ENCODE assay signal across 26 cellular contexts in genomic region chr5:107372723-107373487, GRCh38.
DNase-seq lines count a peak whose midpoint lies in the region; ATAC-seq, FAIRE-seq and TF ChIP-seq lines count a peak whose summit lies in the region.
"Had no signal": no experiment of that assay in that cellular context is flagged by ENCODE, and none has a peak within 500 bp of the region (broad histone marks: within the 10 kb centered on the region; RNA-seq: fewer than 3 reads in every experiment).

No MANE protein-coding gene starts in this region.

- H3F3A ChIP-seq in PC-9 (ENCODE audit: insufficient read depth, low read depth) = peaks cover 7% of the 10 kb centered on the region

- POLR2A ChIA-PET in PC-9 (lab: Charles Lee; ENCODE audit: unreplicated experiment) = no interaction called here

- CTCF ChIA-PET in PC-9 (lab: Charles Lee) = no interaction called here

- DNase-seq in PC-9 (no peak), midbrain (lab: John Stamatoyannopoulos, UW) (peak; percentile 10), germinal center (ENCODE audit: low spot score) (no peak), GM19239 (ENCODE audit: insufficient read length, low spot score) (no peak), RPMI8226 (no peak)
- DNase-seq: activated CD4-positive, alpha-beta T cell treated with anti-CD3 and anti-CD28 coated beads, Interleukin-2, amount 50 U/mL, for 48 hours; activated CD4-positive, CD25-positive, alpha-beta regulatory T cell; activated CD8-positive, alpha-beta memory T cell treated with anti-CD3 and anti-CD28 coated beads, Interleukin-2, amount 50 U/mL, for 48 hours; Caco-2; colonic mucosa; H9; head of caudate nucleus; Kasumi-1; left cardiac atrium; naive thymus-derived CD8-positive, alpha-beta T cell; NCI-H187 treated with DMSO at 0.1 percent for 48 hours; NCI-H748 treated with DMSO at 0.1 percent for 48 hours; OCI-M1; Right ventricle myocardium superior; stimulated activated CD4-positive, alpha-beta T cell treated with anti-CD3 and anti-CD28 coated beads, Interleukin-2, amount 100 ng/mL, for 24 hours had no signal

- no peak for TF ChIP-seq CTCF in PC-9 (conservative IDR thresholded peaks at IDR 0.05)

- FAIRE-seq in GM19239 (lab: Jason Lieb, UNC) = no peak
- FAIRE-seq: GM12892 had no signal

- no peaks in the 10 kb centered on the region for H3K9me2 ChIP-seq in PC-9 (ENCODE audit: insufficient read depth)

- BruUV-seq in PC-9 (replicated peaks; lab: Mats Ljungman, UMichigan) = TSS peak; percentile 6

- no peaks in the 10 kb centered on the region for H3K36me3 ChIP-seq in BLaER1 treated with 17β-estradiol and CSF1 and Interleukin-3, amounts not matched to agents 10 nM and 100 nM
- H3K36me3 ChIP-seq in PC-9 (ENCODE audit: low read depth) = no peaks in the 10 kb centered on the region
- H3K36me3 ChIP-seq: colonic mucosa had no signal

- H3K27me3 ChIP-seq in BLaER1 treated with 17β-estradiol and CSF1 and Interleukin-3, amounts not matched to agents 10 nM and 100 nM = no peaks in the 10 kb centered on the region
- no peaks in the 10 kb centered on the region for H3K27me3 ChIP-seq in PC-9 (ENCODE audit: insufficient read depth, low read depth)
- H3K27me3 ChIP-seq: colonic mucosa had no signal

- H3K4me3 ChIP-seq in BLaER1 treated with 17β-estradiol and CSF1 and Interleukin-3, amounts not matched to agents 10 nM and 100 nM = no peak overlapping the region
- H3K4me3 ChIP-seq in PC-9 = no peak overlapping the region
- H3K4me3 ChIP-seq: colonic mucosa, smooth muscle cell had no signal

- no peak for ATAC-seq in GM21528 (IDR thresholded peaks at IDR 0.05; ENCODE audit: low FRiP score, unreplicated experiment)
- ATAC-seq: activated T-helper 17 cell treated with anti-CD3 and anti-CD28 coated beads, Interleukin-2, amount 50 U/mL, for 72 hours; left cardiac atrium; naive thymus-derived CD8-positive, alpha-beta T cell had no signal

- H2AFZ ChIP-seq in PC-9 = no peak overlapping the region

- peak overlapping the region in 9 of 11 experiments; percentile 17 to 61 (median 50); a peak in 15 of 22 replicates for H3K4me2 ChIP-seq in BLaER1 treated with 17β-estradiol and CSF1 and Interleukin-3, amounts not matched to agents 10 nM and 100 nM
- no peak overlapping the region for H3K4me2 ChIP-seq in PC-9
- H3K4me2 ChIP-seq: smooth muscle cell had no signal

- no peak overlapping the region; a peak in 1 of 22 replicates for H3K27ac ChIP-seq in BLaER1 treated with 17β-estradiol and CSF1 and Interleukin-3, amounts not matched to agents 10 nM and 100 nM
- H3K27ac ChIP-seq in PC-9 (no peak overlapping the region), cingulate gyrus (ENCODE audit: low read depth, low read length) (peak overlapping the region; percentile 61)
- H3K27ac ChIP-seq: colonic mucosa had no signal

- intact Hi-C loops in PC-9 (cut with micrococcal nuclease; ENCODE audit: unreplicated experiment) = no loop called here

- H3K79me2 ChIP-seq in PC-9 (ENCODE audit: low read depth) = no peaks in the 10 kb centered on the region

- H4K20me1 ChIP-seq in BLaER1 treated with 17β-estradiol and CSF1 and Interleukin-3, amounts not matched to agents 10 nM and 100 nM = no peaks in the 10 kb centered on the region
- H4K20me1 ChIP-seq in PC-9 (ENCODE audit: insufficient read depth) = no peaks in the 10 kb centered on the region

- H3K9me3 ChIP-seq in BLaER1 treated with 17β-estradiol and CSF1 and Interleukin-3, amounts not matched to agents 10 nM and 100 nM (replicated peaks in 1 of 11) = peaks cover 0 to 10% (median 4%) of the 10 kb centered on the region in 11 experiments; a peak in 4 of 22 replicates
- H3K9me3 ChIP-seq in PC-9 (ENCODE audit: insufficient read depth, low read depth) = no peaks in the 10 kb centered on the region
- H3K9me3 ChIP-seq: Caco-2, colonic mucosa had no signal

- peaks cover 11 to 24% (median 18%) of the 10 kb centered on the region in 10 experiments for H3K4me1 ChIP-seq in BLaER1 treated with 17β-estradiol and CSF1 and Interleukin-3, amounts not matched to agents 10 nM and 100 nM
- H3K4me1 ChIP-seq in PC-9 (replicated peaks; ENCODE audit: insufficient read depth) = no peaks in the 10 kb centered on the region
- H3K4me1 ChIP-seq: Caco-2, colonic mucosa had no signal

- no peak overlapping the region for H3K9ac ChIP-seq in BLaER1 treated with 17β-estradiol and CSF1 and Interleukin-3, amounts not matched to agents 10 nM and 100 nM
